Comparison of ENCODE assay signal across 2 cellular contexts in the genomic region with DNA sequence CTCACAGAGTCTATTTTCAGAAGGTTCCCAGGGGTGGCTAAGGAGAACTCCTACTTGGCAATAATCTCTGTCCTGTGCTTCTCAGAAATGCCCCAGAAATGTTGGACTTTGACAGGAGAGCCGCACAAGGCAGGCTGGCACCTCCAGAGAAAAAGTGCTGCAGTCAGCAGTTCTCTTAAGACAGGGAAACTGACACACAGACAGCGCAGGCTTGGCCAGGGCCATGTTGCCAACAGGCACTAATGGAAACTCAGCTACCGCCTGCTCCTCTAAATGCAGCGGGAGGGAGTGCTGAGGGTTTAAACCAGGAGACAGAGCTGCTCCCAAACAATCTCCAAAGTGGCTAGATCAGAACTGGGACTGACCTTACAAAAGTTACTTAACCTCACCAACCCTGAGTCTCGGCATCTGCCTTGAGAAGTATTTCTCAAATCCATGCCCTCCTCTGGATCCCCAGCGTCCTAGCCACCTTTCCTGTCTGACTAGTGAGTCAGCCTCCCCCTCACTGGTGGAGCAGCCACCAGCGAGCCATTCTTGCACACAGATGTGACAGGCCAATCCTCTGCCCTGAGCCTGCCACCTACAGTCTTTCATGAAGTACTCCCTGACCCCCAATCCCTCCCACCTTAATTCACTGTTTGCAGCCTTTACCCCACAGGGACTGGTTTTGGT.
TF ChIP-seq lines count a peak whose summit lies in the region.

No MANE protein-coding gene starts in this region.

TF ChIP-seq in IMR-90, 13 proteins besides CTCF, POLR2A, EP300 and RAD21:
- TF ChIP-seq USF2 (IDR thresholded peaks at IDR 0.05; ENCODE audit: low read depth, low read length) (no peak), MXI1 (IDR thresholded peaks at IDR 0.05; ENCODE audit: borderline replicate concordance, low read depth, low read length) (no peak), FOS (IDR thresholded peaks at IDR 0.05; ENCODE audit: low read depth, low read length) (no peak), CEBPB (IDR thresholded peaks at IDR 0.05; ENCODE audit: low read depth, low read length) (peak; percentile 8; the same call in 1 of the 2 replicates), MAZ (IDR thresholded peaks at IDR 0.05; ENCODE audit: borderline replicate concordance, low read depth, low read length) (no peak), ELK1 (IDR thresholded peaks at IDR 0.05; ENCODE audit: borderline replicate concordance, low read depth, low read length) (no peak), MAFK (IDR thresholded peaks at IDR 0.05; ENCODE audit: low read depth, low read length) (peak; percentile 98), BHLHE40 (IDR thresholded peaks at IDR 0.05; ENCODE audit: low read depth, low read length) (no peak), NFE2L2 (IDR thresholded peaks at IDR 0.05; ENCODE audit: low read depth, low read length) (no peak), RFX5 (IDR thresholded peaks at IDR 0.05; ENCODE audit: low read depth, low read length) (no peak), RCOR1 (IDR thresholded peaks at IDR 0.05; ENCODE audit: insufficient replicate concordance, low read length) (no peak), CHD1 (IDR thresholded peaks at IDR 0.05; ENCODE audit: low read depth, low read length) (no peak), SMC3 (IDR thresholded peaks at IDR 0.05; ENCODE audit: low read depth, low read length) (no peak)

TF ChIP-seq in GM12878, 131 proteins besides CTCF, POLR2A, EP300 and RAD21:
- TF ChIP-seq, protein P1, sequence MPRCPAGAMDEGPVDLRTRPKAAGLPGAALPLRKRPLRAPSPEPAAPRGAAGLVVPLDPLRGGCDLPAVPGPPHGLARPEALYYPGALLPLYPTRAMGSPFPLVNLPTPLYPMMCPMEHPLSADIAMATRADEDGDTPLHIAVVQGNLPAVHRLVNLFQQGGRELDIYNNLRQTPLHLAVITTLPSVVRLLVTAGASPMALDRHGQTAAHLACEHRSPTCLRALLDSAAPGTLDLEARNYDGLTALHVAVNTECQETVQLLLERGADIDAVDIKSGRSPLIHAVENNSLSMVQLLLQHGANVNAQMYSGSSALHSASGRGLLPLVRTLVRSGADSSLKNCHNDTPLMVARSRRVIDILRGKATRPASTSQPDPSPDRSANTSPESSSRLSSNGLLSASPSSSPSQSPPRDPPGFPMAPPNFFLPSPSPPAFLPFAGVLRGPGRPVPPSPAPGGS (IDR thresholded peaks at IDR 0.05; ENCODE audit: borderline replicate concordance, insufficient read depth, low read depth, low read length, poor library complexity, severe bottlenecking) = peak; percentile 75
- TF ChIP-seq, protein P2, sequence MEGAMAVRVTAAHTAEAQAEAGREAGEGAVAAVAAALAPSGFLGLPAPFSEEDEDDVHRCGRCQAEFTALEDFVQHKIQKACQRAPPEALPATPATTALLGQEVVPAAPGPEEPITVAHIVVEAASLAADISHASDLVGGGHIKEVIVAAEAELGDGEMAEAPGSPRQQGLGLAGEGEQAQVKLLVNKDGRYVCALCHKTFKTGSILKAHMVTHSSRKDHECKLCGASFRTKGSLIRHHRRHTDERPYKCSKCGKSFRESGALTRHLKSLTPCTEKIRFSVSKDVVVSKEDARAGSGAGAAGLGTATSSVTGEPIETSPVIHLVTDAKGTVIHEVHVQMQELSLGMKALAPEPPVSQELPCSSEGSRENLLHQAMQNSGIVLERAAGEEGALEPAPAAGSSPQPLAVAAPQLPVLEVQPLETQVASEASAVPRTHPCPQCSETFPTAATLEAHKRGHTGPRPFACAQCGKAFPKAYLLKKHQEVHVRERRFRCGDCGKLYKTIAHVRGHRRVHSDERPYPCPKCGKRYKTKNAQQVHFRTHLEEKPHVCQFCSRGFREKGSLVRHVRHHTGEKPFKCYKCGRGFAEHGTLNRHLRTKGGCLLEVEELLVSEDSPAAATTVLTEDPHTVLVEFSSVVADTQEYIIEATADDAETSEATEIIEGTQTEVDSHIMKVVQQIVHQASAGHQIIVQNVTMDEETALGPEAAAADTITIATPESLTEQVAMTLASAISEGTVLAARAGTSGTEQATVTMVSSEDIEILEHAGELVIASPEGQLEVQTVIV (IDR thresholded peaks at IDR 0.05; ENCODE audit: borderline replicate concordance, partially characterized antibody) = no peak
